In the genomic region with DNA sequence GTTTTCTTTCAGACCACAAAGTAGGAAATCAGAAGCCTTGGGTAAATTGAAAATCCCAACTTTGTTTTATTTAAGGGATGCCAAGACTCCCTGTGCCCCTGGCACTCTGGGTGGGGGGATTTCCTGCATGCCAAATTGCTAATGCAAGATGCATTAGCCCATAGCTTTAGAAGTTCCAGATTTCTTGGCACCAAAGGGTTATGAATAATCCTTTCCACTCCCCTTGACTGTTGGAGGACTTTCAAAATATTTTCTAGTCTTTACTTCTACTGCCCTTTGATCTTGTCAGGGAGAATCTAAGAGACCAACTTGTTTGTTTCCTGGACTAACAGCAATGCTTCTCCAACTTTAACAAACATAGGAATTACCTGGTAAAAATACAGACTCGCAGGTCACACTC, we compare ENCODE assay signal across 17 cellular contexts.
A peak's percentile ranks its signal among the peaks of the same experiment; 100 is the strongest.
DNase-seq lines count a peak whose midpoint lies in the region; ATAC-seq and TF ChIP-seq lines count a peak whose summit lies in the region.
"Had no signal": no experiment of that assay in that cellular context is flagged by ENCODE, and none has a peak within 500 bp of the region (broad histone marks: within the 10 kb centered on the region; RNA-seq: fewer than 3 reads in every experiment).

No MANE protein-coding gene starts in this region.

- H4K20me1 ChIP-seq in SK-N-SH (ENCODE audit: insufficient read depth): no peaks in the 10 kb centered on the region

- intact Hi-C loops in activated CD8-positive, alpha-beta T cell treated with anti-CD3 and anti-CD28 coated beads for 36 hours (cut with micrococcal nuclease): no loop called here
- intact Hi-C loops in testis (cut with DNase I; ENCODE audit: low total_unique reads): no loop called here

- CTCF ChIA-PET in SK-N-SH (lab: Yijun Ruan, JAX): no interaction called here
- CTCF ChIA-PET in activated CD8-positive, alpha-beta T cell treated with anti-CD3 and anti-CD28 coated beads for 36 hours (lab: Charles Lee): no interaction called here

- H3K4me1 ChIP-seq in SK-N-SH (ENCODE audit: control insufficient read depth in 1 of 2, insufficient read depth in 2 of 2, low read depth in 1 of 2, low read length in 1 of 2): peaks cover 0 to 18% of the 10 kb centered on the region in 2 experiments; a peak in 1 of 4 replicates
- H3K4me1 ChIP-seq in testis: no peaks in the 10 kb centered on the region
- H3K4me1 ChIP-seq: gastroesophageal sphincter had no signal

- no peaks in the 10 kb centered on the region for H3K9me3 ChIP-seq in SK-N-SH
- H3K9me3 ChIP-seq in testis: no peaks in the 10 kb centered on the region
- H3K9me3 ChIP-seq: gastroesophageal sphincter, suprapubic skin had no signal

- no peaks in the 10 kb centered on the region for H3K79me2 ChIP-seq in SK-N-SH (ENCODE audit: insufficient read depth)

- H3K4me1 Mint-ChIP-seq in activated CD8-positive, alpha-beta T cell treated with anti-CD3 and anti-CD28 coated beads for 36 hours (ENCODE audit: low read depth): no peaks in the 10 kb centered on the region
- H3K4me1 Mint-ChIP-seq: naive thymus-derived CD8-positive, alpha-beta T cell had no signal

- H3K27ac ChIP-seq in SK-N-SH (ENCODE audit: low read depth in 2 of 2, low read length in 1 of 2) (peak overlapping the region; percentile 39 to 83; a peak in 3 of 4 replicates), testis (no peak overlapping the region)
- H3K27ac ChIP-seq: gastroesophageal sphincter, suprapubic skin had no signal

- H3K27me3 ChIP-seq in SK-N-SH (ENCODE audit: insufficient read depth) (no peaks in the 10 kb centered on the region), testis (no peaks in the 10 kb centered on the region)
- H3K27me3 ChIP-seq: gastroesophageal sphincter, suprapubic skin had no signal

- H3K4me3 Mint-ChIP-seq in activated CD8-positive, alpha-beta T cell treated with anti-CD3 and anti-CD28 coated beads for 36 hours: no peak overlapping the region
- H3K4me3 Mint-ChIP-seq: naive thymus-derived CD8-positive, alpha-beta T cell had no signal

- WGBS in SK-N-SH (ENCODE audit: low lambda C conversion rate): 83% methylated on average over 1 of the region's 1 CpG
- WGBS in testis, 2 donors: 76 to 85% methylated on average over 1 of the region's 1 CpG

- TF ChIP-seq EP300 in SK-N-SH (IDR thresholded peaks at IDR 0.05; ENCODE audit: borderline replicate concordance in 1 of 2, low read depth in 1 of 2, low read length in 1 of 2): peak in 1 of 2 experiments; percentile 87; a peak in 2 of 4 replicates

- ATAC-seq in activated CD8-positive, alpha-beta T cell treated with anti-CD3 and anti-CD28 coated beads for 36 hours: no peak
- ATAC-seq: gastroesophageal sphincter; naive thymus-derived CD8-positive, alpha-beta T cell had no signal

- TF ChIP-seq RAD21 in SK-N-SH (IDR thresholded peaks at IDR 0.05; ENCODE audit: low read length): no peak

- H3K9me2 ChIP-seq in SK-N-SH: no peaks in the 10 kb centered on the region; the same call in 1 of the 2 replicates

- no peaks in the 10 kb centered on the region for H3K36me3 Mint-ChIP-seq in activated CD8-positive, alpha-beta T cell treated with anti-CD3 and anti-CD28 coated beads for 36 hours (ENCODE audit: low read depth)
- H3K36me3 Mint-ChIP-seq: naive thymus-derived CD8-positive, alpha-beta T cell had no signal

- TF ChIP-seq CTCF in SK-N-SH (IDR thresholded peaks at IDR 0.05): no peak
- TF ChIP-seq CTCF in activated CD8-positive, alpha-beta T cell treated with anti-CD3 and anti-CD28 coated beads for 36 hours (IDR thresholded peaks at IDR 0.05): no peak
- TF ChIP-seq CTCF in testis (IDR thresholded peaks at IDR 0.05): no peak

- H2AFZ ChIP-seq in SK-N-SH (ENCODE audit: low read depth): peak overlapping the region; percentile 43; the same call in 1 of the 2 replicates

- POLR2A ChIA-PET in SK-N-SH (lab: Yijun Ruan, JAX): no interaction called here
- POLR2A ChIA-PET in activated CD8-positive, alpha-beta T cell treated with anti-CD3 and anti-CD28 coated beads for 36 hours (lab: Charles Lee): no interaction called here

- DNase-seq in HCEC 1CT (peak; percentile 78), SK-N-SH (no peak), fibroblast of peridontal ligament (ENCODE audit: extremely low read depth) (peak; percentile 85), skeletal muscle cell (ENCODE audit: low read depth) (peak; percentile 64), NCI-H146 (lab: John Stamatoyannopoulos, UW) (no peak), testis (no peak), putamen (ENCODE audit: low spot score) (no peak)
- no peak for DNase-seq in activated CD8-positive, alpha-beta T cell treated with anti-CD3 and anti-CD28 coated beads for 36 hours
- DNase-seq: activated naive CD4-positive, alpha-beta T cell treated with anti-CD3 and anti-CD28 coated beads, Interleukin-2, amount 50 U/mL, for 16 hours; kidney; naive thymus-derived CD8-positive, alpha-beta T cell; NCI-H1417 treated with DMSO at 0.1 percent for 48 hours; NCI-H526; SHP77; small intestine had no signal

- peak overlapping the region; percentile 60; the same call in 1 of the 2 replicates for H3K9ac ChIP-seq in SK-N-SH

- no peaks in the 10 kb centered on the region for H3K36me3 ChIP-seq in SK-N-SH (replicated peaks in 1 of 2; ENCODE audit: control insufficient read depth in 1 of 2, insufficient read depth in 2 of 2, low read length in 1 of 2)
- no peaks in the 10 kb centered on the region for H3K36me3 ChIP-seq in testis (ENCODE audit: low read depth, missing control alignments)
- H3K36me3 ChIP-seq: gastroesophageal sphincter, suprapubic skin had no signal

- H3F3A ChIP-seq in SK-N-SH (replicated peaks; ENCODE audit: insufficient read depth): peaks cover 11% of the 10 kb centered on the region

- H3K9me3 Mint-ChIP-seq in activated CD8-positive, alpha-beta T cell treated with anti-CD3 and anti-CD28 coated beads for 36 hours: peaks cover 3% of the 10 kb centered on the region

- no peak overlapping the region for H3K27ac Mint-ChIP-seq in activated CD8-positive, alpha-beta T cell treated with anti-CD3 and anti-CD28 coated beads for 36 hours

- no peak for TF ChIP-seq POLR2A in testis (IDR thresholded peaks at IDR 0.05)

- peaks cover 4% of the 10 kb centered on the region for H3K27me3 Mint-ChIP-seq in activated CD8-positive, alpha-beta T cell treated with anti-CD3 and anti-CD28 coated beads for 36 hours

- peak overlapping the region; percentile 58 for H3K4me2 ChIP-seq in SK-N-SH

- H3K4me3 ChIP-seq in SK-N-SH (ENCODE audit: low read depth in 2 of 2, low read length in 1 of 2): no peak overlapping the region
- no peak overlapping the region for H3K4me3 ChIP-seq in skeletal muscle cell (ENCODE audit: low read depth, low read length)
- H3K4me3 ChIP-seq in testis: no peak overlapping the region
- H3K4me3 ChIP-seq: gastroesophageal sphincter, suprapubic skin had no signal

TF ChIP-seq in SK-N-SH, 30 proteins besides CTCF, POLR2A, EP300 and RAD21 (continues in another document):
- TF ChIP-seq, protein P1, sequence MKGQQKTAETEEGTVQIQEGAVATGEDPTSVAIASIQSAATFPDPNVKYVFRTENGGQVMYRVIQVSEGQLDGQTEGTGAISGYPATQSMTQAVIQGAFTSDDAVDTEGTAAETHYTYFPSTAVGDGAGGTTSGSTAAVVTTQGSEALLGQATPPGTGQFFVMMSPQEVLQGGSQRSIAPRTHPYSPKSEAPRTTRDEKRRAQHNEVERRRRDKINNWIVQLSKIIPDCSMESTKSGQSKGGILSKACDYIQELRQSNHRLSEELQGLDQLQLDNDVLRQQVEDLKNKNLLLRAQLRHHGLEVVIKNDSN (IDR thresholded peaks at IDR 0.05; ENCODE audit: borderline replicate concordance, low read depth): no peak
- TF ChIP-seq SMC3 (IDR thresholded peaks at IDR 0.05; ENCODE audit: low read depth, low read length) (no peak), SIN3A (IDR thresholded peaks at IDR 0.05; ENCODE audit: borderline replicate concordance, low read depth, low read length) (no peak), YY1 (IDR thresholded peaks at IDR 0.05; ENCODE audit: low read depth) (no peak), RFX5 (IDR thresholded peaks at IDR 0.05; ENCODE audit: low read length) (no peak), FOXJ3 (CRISPR knock-in tag; IDR thresholded peaks at IDR 0.05) (no peak)
- TF ChIP-seq, protein P2, sequence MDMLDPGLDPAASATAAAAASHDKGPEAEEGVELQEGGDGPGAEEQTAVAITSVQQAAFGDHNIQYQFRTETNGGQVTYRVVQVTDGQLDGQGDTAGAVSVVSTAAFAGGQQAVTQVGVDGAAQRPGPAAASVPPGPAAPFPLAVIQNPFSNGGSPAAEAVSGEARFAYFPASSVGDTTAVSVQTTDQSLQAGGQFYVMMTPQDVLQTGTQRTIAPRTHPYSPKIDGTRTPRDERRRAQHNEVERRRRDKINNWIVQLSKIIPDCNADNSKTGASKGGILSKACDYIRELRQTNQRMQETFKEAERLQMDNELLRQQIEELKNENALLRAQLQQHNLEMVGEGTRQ (IDR thresholded peaks at IDR 0.05; ENCODE audit: borderline replicate concordance, low read depth, low read length): no peak
- TF ChIP-seq, protein P3, sequence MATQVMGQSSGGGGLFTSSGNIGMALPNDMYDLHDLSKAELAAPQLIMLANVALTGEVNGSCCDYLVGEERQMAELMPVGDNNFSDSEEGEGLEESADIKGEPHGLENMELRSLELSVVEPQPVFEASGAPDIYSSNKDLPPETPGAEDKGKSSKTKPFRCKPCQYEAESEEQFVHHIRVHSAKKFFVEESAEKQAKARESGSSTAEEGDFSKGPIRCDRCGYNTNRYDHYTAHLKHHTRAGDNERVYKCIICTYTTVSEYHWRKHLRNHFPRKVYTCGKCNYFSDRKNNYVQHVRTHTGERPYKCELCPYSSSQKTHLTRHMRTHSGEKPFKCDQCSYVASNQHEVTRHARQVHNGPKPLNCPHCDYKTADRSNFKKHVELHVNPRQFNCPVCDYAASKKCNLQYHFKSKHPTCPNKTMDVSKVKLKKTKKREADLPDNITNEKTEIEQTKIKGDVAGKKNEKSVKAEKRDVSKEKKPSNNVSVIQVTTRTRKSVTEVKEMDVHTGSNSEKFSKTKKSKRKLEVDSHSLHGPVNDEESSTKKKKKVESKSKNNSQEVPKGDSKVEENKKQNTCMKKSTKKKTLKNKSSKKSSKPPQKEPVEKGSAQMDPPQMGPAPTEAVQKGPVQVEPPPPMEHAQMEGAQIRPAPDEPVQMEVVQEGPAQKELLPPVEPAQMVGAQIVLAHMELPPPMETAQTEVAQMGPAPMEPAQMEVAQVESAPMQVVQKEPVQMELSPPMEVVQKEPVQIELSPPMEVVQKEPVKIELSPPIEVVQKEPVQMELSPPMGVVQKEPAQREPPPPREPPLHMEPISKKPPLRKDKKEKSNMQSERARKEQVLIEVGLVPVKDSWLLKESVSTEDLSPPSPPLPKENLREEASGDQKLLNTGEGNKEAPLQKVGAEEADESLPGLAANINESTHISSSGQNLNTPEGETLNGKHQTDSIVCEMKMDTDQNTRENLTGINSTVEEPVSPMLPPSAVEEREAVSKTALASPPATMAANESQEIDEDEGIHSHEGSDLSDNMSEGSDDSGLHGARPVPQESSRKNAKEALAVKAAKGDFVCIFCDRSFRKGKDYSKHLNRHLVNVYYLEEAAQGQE (IDR thresholded peaks at IDR 0.05; ENCODE audit: low read depth, low read length): no peak

Comparison
In these comparisons a context has a peak if more than half of its experiments do, and no peak if none do; other contexts are left out.
1. DNase-seq: peak in HCEC 1CT (single experiment), fibroblast of peridontal ligament (single experiment) and skeletal muscle cell (single experiment); none in SK-N-SH (single experiment), NCI-H146 (single experiment), activated CD8-positive, alpha-beta T cell treated with anti-CD3 and anti-CD28 coated beads for 36 hours (single experiment), testis (single experiment) and putamen (single experiment).
2. H3K27ac ChIP-seq: peak in SK-N-SH (2 of 2); none in testis (0 of 2).